In the genomic region with DNA sequence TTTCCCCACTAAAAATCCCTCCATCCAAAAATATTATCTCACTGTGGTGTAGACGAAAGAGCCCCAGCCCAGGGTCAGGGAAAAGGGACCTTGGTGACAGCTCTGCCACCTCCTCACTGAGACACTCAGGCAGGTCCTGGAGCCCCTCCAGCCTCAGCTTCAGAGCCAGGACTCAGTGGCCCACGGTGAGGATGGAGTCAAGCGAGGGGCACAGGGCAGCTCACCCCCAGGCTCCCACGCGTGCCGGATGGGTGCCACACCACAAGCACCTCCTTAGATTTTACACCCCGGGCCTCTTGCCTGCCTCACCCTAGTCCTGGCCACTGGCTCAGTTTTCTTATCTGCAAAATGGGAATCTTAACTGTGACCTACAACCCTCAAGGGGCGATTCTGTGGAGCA, we compare ENCODE assay signal across 32 cellular contexts.
"Had no signal": no experiment of that assay in that cellular context is flagged by ENCODE, and none has a peak within 500 bp of the region (broad histone marks: within the 10 kb centered on the region; RNA-seq: fewer than 3 reads in every experiment).

No MANE protein-coding gene starts in this region.

- H3K9me3 Mint-ChIP-seq: activated CD4-positive, alpha-beta memory T cell treated with anti-CD3 and anti-CD28 coated beads, Interleukin-2, amount 10 ng/mL, durations not matched to agents 7 days and 5 days; activated CD4-positive, alpha-beta T cell treated with anti-CD3 and anti-CD28 coated beads, Interleukin-2, amount 10 ng/mL, durations not matched to agents 7 days and 5 days; activated T-cell treated with anti-CD3 and anti-CD28 coated beads, Interleukin-2, amount 50 U/mL, for 4 hours; activated T-helper 17 cell treated with anti-CD3 and anti-CD28 coated beads, Interleukin-2, amount 50 U/mL, for 72 hours; naive thymus-derived CD4-positive, alpha-beta T cell; stimulated activated naive CD8-positive, alpha-beta T cell treated with anti-CD3 and anti-CD28 coated beads, Interleukin-15, Interleukin-2, amounts not matched to agents 100 ng/mL and 50 ng/mL, for 24 hours; T-helper 1 cell treated with Interleukin-12 subunit alpha and Interleukin-12 subunit beta and Interleukin-4 antibody, amounts not matched to agents 30 μg/mL and 1 μg/mL, for 36 hours; type B pancreatic cell had no signal

- H3K27ac ChIP-seq: brain microvascular endothelial cell, epithelial cell of prostate, esophagus squamous epithelium, neutrophil, right lobe of liver, WERI-Rb-1 had no signal

- H3K4me3 ChIP-seq: esophagus squamous epithelium, right lobe of liver had no signal

- H3K36me3 ChIP-seq: brain microvascular endothelial cell, esophagus squamous epithelium, neutrophil, right lobe of liver, WERI-Rb-1 had no signal

- H3K36me3 Mint-ChIP-seq: naive thymus-derived CD4-positive, alpha-beta T cell; type B pancreatic cell had no signal

- DNase-seq: activated CD4-positive, alpha-beta memory T cell treated with anti-CD3 and anti-CD28 coated beads, Interleukin-2, amount 10 ng/mL, durations not matched to agents 7 days and 5 days; activated CD4-positive, alpha-beta T cell treated with anti-CD3 and anti-CD28 coated beads for 1 hour; activated CD4-positive, alpha-beta T cell treated with anti-CD3 and anti-CD28 coated beads, Interleukin-2, amount 10 ng/mL, durations not matched to agents 7 days and 5 days; activated gamma-delta T cell treated with Interleukin-2 at 50 U/mL for 16 hours; activated naive CD4-positive, alpha-beta T cell treated with anti-CD3 and anti-CD28 coated beads, Interleukin-2, amount 50 U/mL, for 16 hours; activated T-cell treated with anti-CD3 and anti-CD28 coated beads, Interleukin-2, amount 50 U/mL, for 4 hours; amniotic stem cell; brain microvascular endothelial cell; caudate nucleus; dermis blood vessel endothelial cell; effector CD8-positive, alpha-beta T cell; esophagus squamous epithelium; foreskin melanocyte; islet precursor cell; left colon; midbrain; naive thymus-derived CD4-positive, alpha-beta T cell; right lobe of liver; stimulated activated CD4-positive, alpha-beta T cell treated with anti-CD3 and anti-CD28 coated beads, Interleukin-2, amount 100 ng/mL, for 48 hours; substantia nigra; T1000; WERI-Rb-1 had no signal

- H3K4me1 ChIP-seq: right lobe of liver had no signal

- H3K4me3 Mint-ChIP-seq: activated CD4-positive, alpha-beta memory T cell treated with anti-CD3 and anti-CD28 coated beads, Interleukin-2, amount 10 ng/mL, durations not matched to agents 7 days and 5 days; activated CD4-positive, alpha-beta T cell treated with anti-CD3 and anti-CD28 coated beads, Interleukin-2, amount 10 ng/mL, durations not matched to agents 7 days and 5 days; activated T-cell treated with anti-CD3 and anti-CD28 coated beads, Interleukin-2, amount 50 U/mL, for 4 hours; activated T-helper 17 cell treated with anti-CD3 and anti-CD28 coated beads, Interleukin-2, amount 50 U/mL, for 72 hours; naive thymus-derived CD4-positive, alpha-beta T cell; stimulated activated naive CD8-positive, alpha-beta T cell treated with anti-CD3 and anti-CD28 coated beads, Interleukin-15, Interleukin-2, amounts not matched to agents 100 ng/mL and 50 ng/mL, for 24 hours; T-helper 1 cell treated with Interleukin-12 subunit alpha and Interleukin-12 subunit beta and Interleukin-4 antibody, amounts not matched to agents 30 μg/mL and 1 μg/mL, for 36 hours; type B pancreatic cell had no signal

- H3K27ac Mint-ChIP-seq: activated CD4-positive, alpha-beta memory T cell treated with anti-CD3 and anti-CD28 coated beads, Interleukin-2, amount 10 ng/mL, durations not matched to agents 7 days and 5 days; activated CD4-positive, alpha-beta T cell treated with anti-CD3 and anti-CD28 coated beads, Interleukin-2, amount 10 ng/mL, durations not matched to agents 7 days and 5 days; activated T-helper 17 cell treated with anti-CD3 and anti-CD28 coated beads, Interleukin-2, amount 50 U/mL, for 72 hours; naive thymus-derived CD4-positive, alpha-beta T cell; progenitor cell of endocrine pancreas; stimulated activated naive CD8-positive, alpha-beta T cell treated with anti-CD3 and anti-CD28 coated beads, Interleukin-15, Interleukin-2, amounts not matched to agents 100 ng/mL and 50 ng/mL, for 24 hours; T-helper 1 cell treated with Interleukin-12 subunit alpha and Interleukin-12 subunit beta and Interleukin-4 antibody, amounts not matched to agents 30 μg/mL and 1 μg/mL, for 36 hours; type B pancreatic cell had no signal

- FAIRE-seq: astrocyte, colon, endometrium had no signal

- ATAC-seq: activated T-cell treated with anti-CD3 and anti-CD28 coated beads, Interleukin-2, amount 50 U/mL, for 4 hours; activated T-helper 17 cell treated with anti-CD3 and anti-CD28 coated beads, Interleukin-2, amount 50 U/mL, for 72 hours; left colon; naive thymus-derived CD4-positive, alpha-beta T cell; right lobe of liver had no signal

- H3K9me3 ChIP-seq: esophagus squamous epithelium, neutrophil, right lobe of liver had no signal

- H3K27me3 ChIP-seq: neutrophil, right lobe of liver had no signal
